Comparison of ENCODE assay signal across 1 cellular context in the genomic region with DNA sequence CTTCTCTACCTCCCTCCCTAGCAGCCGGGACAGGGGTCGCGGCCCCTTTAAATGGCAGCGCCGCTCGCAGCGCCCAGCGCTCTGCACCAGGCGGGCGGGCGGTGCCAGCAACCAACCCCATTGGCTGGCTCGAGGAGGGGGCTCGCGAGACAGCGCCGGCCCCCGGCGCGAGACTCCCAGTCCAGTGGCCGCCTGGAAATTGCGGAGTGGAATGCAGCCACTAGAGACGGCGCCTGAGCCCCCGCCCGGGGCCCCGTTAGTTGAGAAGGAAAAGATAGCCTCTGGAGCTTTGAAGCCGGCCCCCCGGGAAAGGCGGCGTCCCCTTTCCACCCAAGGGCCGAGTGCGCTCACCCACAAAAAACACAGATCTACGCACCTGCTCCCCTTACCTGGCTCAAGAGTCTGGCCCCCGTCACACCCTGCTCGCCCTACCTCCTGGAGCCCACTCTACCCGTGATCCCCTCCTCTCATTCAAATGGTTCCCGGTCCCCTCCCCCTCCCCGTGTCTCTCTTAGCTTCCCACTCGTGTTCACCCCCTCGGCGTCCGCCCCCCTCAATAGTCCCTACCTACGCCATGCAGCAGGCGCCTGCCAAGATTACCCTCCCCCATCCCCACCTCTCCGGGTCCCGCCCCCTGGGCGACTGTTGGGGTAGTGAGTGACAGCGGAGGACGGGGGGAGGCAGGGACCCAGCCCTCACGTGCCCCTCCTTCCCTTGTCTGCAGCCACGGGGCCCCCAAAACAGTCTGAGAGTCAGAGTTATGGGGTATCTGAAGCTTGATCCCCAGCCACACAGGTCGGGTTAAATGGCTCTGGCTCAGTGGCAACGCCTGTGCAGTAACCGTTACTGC.
TF ChIP-seq lines count a peak whose summit lies in the region.

Gene ZMYM3 (minus strand): TSS at position 49 of the 850 bp plus-strand sequence. CDS start 885 bp downstream, outside the sequence.

TF ChIP-seq in SK-N-SH, 30 proteins besides CTCF, POLR2A, EP300 and RAD21 (continued from another document):
- TF ChIP-seq, protein P1, sequence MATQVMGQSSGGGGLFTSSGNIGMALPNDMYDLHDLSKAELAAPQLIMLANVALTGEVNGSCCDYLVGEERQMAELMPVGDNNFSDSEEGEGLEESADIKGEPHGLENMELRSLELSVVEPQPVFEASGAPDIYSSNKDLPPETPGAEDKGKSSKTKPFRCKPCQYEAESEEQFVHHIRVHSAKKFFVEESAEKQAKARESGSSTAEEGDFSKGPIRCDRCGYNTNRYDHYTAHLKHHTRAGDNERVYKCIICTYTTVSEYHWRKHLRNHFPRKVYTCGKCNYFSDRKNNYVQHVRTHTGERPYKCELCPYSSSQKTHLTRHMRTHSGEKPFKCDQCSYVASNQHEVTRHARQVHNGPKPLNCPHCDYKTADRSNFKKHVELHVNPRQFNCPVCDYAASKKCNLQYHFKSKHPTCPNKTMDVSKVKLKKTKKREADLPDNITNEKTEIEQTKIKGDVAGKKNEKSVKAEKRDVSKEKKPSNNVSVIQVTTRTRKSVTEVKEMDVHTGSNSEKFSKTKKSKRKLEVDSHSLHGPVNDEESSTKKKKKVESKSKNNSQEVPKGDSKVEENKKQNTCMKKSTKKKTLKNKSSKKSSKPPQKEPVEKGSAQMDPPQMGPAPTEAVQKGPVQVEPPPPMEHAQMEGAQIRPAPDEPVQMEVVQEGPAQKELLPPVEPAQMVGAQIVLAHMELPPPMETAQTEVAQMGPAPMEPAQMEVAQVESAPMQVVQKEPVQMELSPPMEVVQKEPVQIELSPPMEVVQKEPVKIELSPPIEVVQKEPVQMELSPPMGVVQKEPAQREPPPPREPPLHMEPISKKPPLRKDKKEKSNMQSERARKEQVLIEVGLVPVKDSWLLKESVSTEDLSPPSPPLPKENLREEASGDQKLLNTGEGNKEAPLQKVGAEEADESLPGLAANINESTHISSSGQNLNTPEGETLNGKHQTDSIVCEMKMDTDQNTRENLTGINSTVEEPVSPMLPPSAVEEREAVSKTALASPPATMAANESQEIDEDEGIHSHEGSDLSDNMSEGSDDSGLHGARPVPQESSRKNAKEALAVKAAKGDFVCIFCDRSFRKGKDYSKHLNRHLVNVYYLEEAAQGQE (IDR thresholded peaks at IDR 0.05; ENCODE audit: low read depth, low read length): no peak
- TF ChIP-seq NRF1 (IDR thresholded peaks at IDR 0.05; ENCODE audit: low read depth, low read length): no peak
- TF ChIP-seq FOXM1 (IDR thresholded peaks at IDR 0.05; ENCODE audit: low read depth): no peak
- no peak for TF ChIP-seq FOXJ3 (CRISPR knock-in tag; IDR thresholded peaks at IDR 0.05)
- no peak for TF ChIP-seq USF2 (IDR thresholded peaks at IDR 0.05; ENCODE audit: borderline replicate concordance, low read depth, low read length)
- no peak; the same call in 1 of the 2 replicates for TF ChIP-seq IRF3 (IDR thresholded peaks at IDR 0.05; ENCODE audit: low read depth, low read length)
- peak; percentile 51 for TF ChIP-seq TAF1 (IDR thresholded peaks at IDR 0.05; ENCODE audit: borderline replicate concordance, low read depth, low read length)
- peak; percentile 31; the same call in 1 of the 2 replicates for TF ChIP-seq POLR2AphosphoS5 (IDR thresholded peaks at IDR 0.05; ENCODE audit: low read depth, low read length)
- TF ChIP-seq FOSL2 (IDR thresholded peaks at IDR 0.05; ENCODE audit: borderline replicate concordance, low read depth): no peak
- TF ChIP-seq NFIC (IDR thresholded peaks at IDR 0.05; ENCODE audit: borderline replicate concordance): peak; percentile 37; the same call in 1 of the 2 replicates
- TF ChIP-seq YY1 (IDR thresholded peaks at IDR 0.05; ENCODE audit: low read depth): no peak
- no peak for TF ChIP-seq MEF2A (IDR thresholded peaks at IDR 0.05; ENCODE audit: borderline replicate concordance, low read depth)
- TF ChIP-seq, protein P2, sequence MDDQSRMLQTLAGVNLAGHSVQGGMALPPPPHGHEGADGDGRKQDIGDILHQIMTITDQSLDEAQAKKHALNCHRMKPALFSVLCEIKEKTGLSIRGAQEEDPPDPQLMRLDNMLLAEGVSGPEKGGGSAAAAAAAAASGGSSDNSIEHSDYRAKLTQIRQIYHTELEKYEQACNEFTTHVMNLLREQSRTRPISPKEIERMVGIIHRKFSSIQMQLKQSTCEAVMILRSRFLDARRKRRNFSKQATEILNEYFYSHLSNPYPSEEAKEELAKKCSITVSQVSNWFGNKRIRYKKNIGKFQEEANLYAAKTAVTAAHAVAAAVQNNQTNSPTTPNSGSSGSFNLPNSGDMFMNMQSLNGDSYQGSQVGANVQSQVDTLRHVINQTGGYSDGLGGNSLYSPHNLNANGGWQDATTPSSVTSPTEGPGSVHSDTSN (IDR thresholded peaks at IDR 0.05): peak; percentile 91
- TF ChIP-seq ZBTB33 (IDR thresholded peaks at IDR 0.05; ENCODE audit: borderline replicate concordance, low read depth): peak; percentile 97
- TF ChIP-seq GATA2 (CRISPR knock-in tag; IDR thresholded peaks at IDR 0.05): no peak
- no peak for TF ChIP-seq EZH2phosphoT487 (IDR thresholded peaks at IDR 0.05; ENCODE audit: borderline replicate concordance, low read depth)
- TF ChIP-seq RFX5 (IDR thresholded peaks at IDR 0.05; ENCODE audit: low read length): no peak
